Comparison of ENCODE assay signal across 9 cellular contexts in the genomic region with DNA sequence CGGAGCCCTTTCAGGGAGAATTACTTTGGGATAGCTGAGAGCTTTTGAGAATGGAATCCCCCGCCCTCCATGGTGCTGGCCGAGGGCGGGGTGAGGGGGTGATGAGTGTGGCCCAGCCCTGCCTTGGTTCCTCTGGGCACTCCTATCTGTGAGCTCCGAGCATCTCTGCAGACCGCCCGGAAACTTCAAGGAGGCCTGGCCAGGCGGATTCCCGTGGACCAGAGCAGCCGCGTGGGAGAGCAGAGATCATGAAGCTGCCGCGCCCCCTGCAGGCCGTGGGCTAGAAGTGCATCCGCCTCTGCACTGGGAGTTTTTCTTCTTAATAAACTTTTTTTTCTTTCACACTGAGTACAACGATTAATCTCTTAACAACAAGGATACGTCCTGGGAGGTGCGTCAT.
DNase-seq lines count a peak whose midpoint lies in the region; ATAC-seq lines count a peak whose summit lies in the region.
"Had no signal": no experiment of that assay in that cellular context is flagged by ENCODE, and none has a peak within 500 bp of the region (broad histone marks: within the 10 kb centered on the region; RNA-seq: fewer than 3 reads in every experiment).

No MANE protein-coding gene starts in this region.

- no peaks in the 10 kb centered on the region for H3K9me3 Mint-ChIP-seq in activated CD4-positive, alpha-beta memory T cell treated with anti-CD3 and anti-CD28 coated beads, Interleukin-2, amount 10 ng/mL, durations not matched to agents 7 days and 5 days
- H3K9me3 Mint-ChIP-seq in activated T-cell treated with anti-CD3 and anti-CD28 coated beads, Interleukin-2, amount 50 U/mL, for 24 hours, result no peaks in the 10 kb centered on the region
- H3K9me3 Mint-ChIP-seq: memory B cell had no signal

- H3K36me3 Mint-ChIP-seq in activated CD4-positive, alpha-beta memory T cell treated with anti-CD3 and anti-CD28 coated beads, Interleukin-2, amount 10 ng/mL, durations not matched to agents 7 days and 5 days (ENCODE audit: low read depth), result no peaks in the 10 kb centered on the region
- no peaks in the 10 kb centered on the region for H3K36me3 Mint-ChIP-seq in activated T-cell treated with anti-CD3 and anti-CD28 coated beads, Interleukin-2, amount 50 U/mL, for 24 hours (ENCODE audit: low read depth)
- H3K36me3 Mint-ChIP-seq: memory B cell had no signal

- no peaks in the 10 kb centered on the region for H3K27me3 Mint-ChIP-seq in activated CD4-positive, alpha-beta memory T cell treated with anti-CD3 and anti-CD28 coated beads, Interleukin-2, amount 10 ng/mL, durations not matched to agents 7 days and 5 days
- H3K27me3 Mint-ChIP-seq in activated T-cell treated with anti-CD3 and anti-CD28 coated beads, Interleukin-2, amount 50 U/mL, for 24 hours, result no peaks in the 10 kb centered on the region
- H3K27me3 Mint-ChIP-seq: memory B cell had no signal

- no peaks in the 10 kb centered on the region for H3K4me1 Mint-ChIP-seq in activated CD4-positive, alpha-beta memory T cell treated with anti-CD3 and anti-CD28 coated beads, Interleukin-2, amount 10 ng/mL, durations not matched to agents 7 days and 5 days
- H3K4me1 Mint-ChIP-seq in activated T-cell treated with anti-CD3 and anti-CD28 coated beads, Interleukin-2, amount 50 U/mL, for 24 hours (ENCODE audit: low read depth), result no peaks in the 10 kb centered on the region
- H3K4me1 Mint-ChIP-seq: memory B cell had no signal

- no peak overlapping the region for H3K4me3 Mint-ChIP-seq in activated CD4-positive, alpha-beta memory T cell treated with anti-CD3 and anti-CD28 coated beads, Interleukin-2, amount 10 ng/mL, durations not matched to agents 7 days and 5 days
- no peak overlapping the region for H3K4me3 Mint-ChIP-seq in activated T-cell treated with anti-CD3 and anti-CD28 coated beads, Interleukin-2, amount 50 U/mL, for 24 hours
- H3K4me3 Mint-ChIP-seq: memory B cell had no signal

- CTCF ChIA-PET in activated CD4-positive, alpha-beta memory T cell treated with anti-CD3 and anti-CD28 coated beads, Interleukin-2, amount 10 ng/mL, durations not matched to agents 7 days and 5 days (lab: Charles Lee), result interaction anchor here (0.8 kb wide), 1 partner anchor 126 kb away, joined by 3 read pairs; no protein-coding TSS in a partner anchor

- ATAC-seq in HG02571 (IDR thresholded peaks at IDR 0.05; ENCODE audit: unreplicated experiment), result no peak

- no peak overlapping the region for H3K27ac Mint-ChIP-seq in activated CD4-positive, alpha-beta memory T cell treated with anti-CD3 and anti-CD28 coated beads, Interleukin-2, amount 10 ng/mL, durations not matched to agents 7 days and 5 days
- H3K27ac Mint-ChIP-seq in activated T-cell treated with anti-CD3 and anti-CD28 coated beads, Interleukin-2, amount 50 U/mL, for 24 hours, result no peak overlapping the region
- H3K27ac Mint-ChIP-seq: memory B cell had no signal

- POLR2A ChIA-PET in activated CD4-positive, alpha-beta memory T cell treated with anti-CD3 and anti-CD28 coated beads, Interleukin-2, amount 10 ng/mL, durations not matched to agents 7 days and 5 days (lab: Charles Lee), result no interaction called here

- peak; percentile 8 to 17 for DNase-seq in NCI-H524 (lab: John Stamatoyannopoulos, UW)
- no peak for DNase-seq in NCI-H524 treated with DMSO at 0.1 percent for 48 hours (lab: John Stamatoyannopoulos, UW)
- DNase-seq in HK-2 (ENCODE audit: unreplicated experiment), result peak; percentile 42
- peak; percentile 20 for DNase-seq in activated CD4-positive, alpha-beta memory T cell treated with anti-CD3 and anti-CD28 coated beads, Interleukin-2, amount 10 ng/mL, durations not matched to agents 7 days and 5 days
- peak; percentile 86 for DNase-seq in left kidney (ENCODE audit: low read depth, low spot score)
- no peak for DNase-seq in NCI-H510A treated with DMSO at 0.1 percent for 48 hours (lab: John Stamatoyannopoulos, UW)
- no peak for DNase-seq in activated T-cell treated with anti-CD3 and anti-CD28 coated beads, Interleukin-2, amount 50 U/mL, for 24 hours

Comparison
In these comparisons a context has a peak if more than half of its experiments do, and no peak if none do; other contexts are left out.
1. DNase-seq: peak in NCI-H524 (2 of 2), HK-2 (single experiment), activated CD4-positive, alpha-beta memory T cell treated with anti-CD3 and anti-CD28 coated beads, Interleukin-2, amount 10 ng/mL, durations not matched to agents 7 days and 5 days (single experiment) and left kidney (single experiment); none in NCI-H524 treated with DMSO at 0.1 percent for 48 hours (single experiment), NCI-H510A treated with DMSO at 0.1 percent for 48 hours (single experiment) and activated T-cell treated with anti-CD3 and anti-CD28 coated beads, Interleukin-2, amount 50 U/mL, for 24 hours (single experiment).